Comparison of ENCODE assay signal across 12 cellular contexts in genomic region chr12:851343-851742, GRCh38.
DNase-seq lines count a peak whose midpoint lies in the region; ATAC-seq, FAIRE-seq and TF ChIP-seq lines count a peak whose summit lies in the region.
"Had no signal": no experiment of that assay in that cellular context is flagged by ENCODE, and none has a peak within 500 bp of the region (broad histone marks: within the 10 kb centered on the region; RNA-seq: fewer than 3 reads in every experiment).

No MANE protein-coding gene starts in this region.

- intact Hi-C loops in cardiac septum (cut with DNase I) (no loop called here), K562 (cut with micrococcal nuclease) (no loop called here), kidney (cut with DNase I) (no loop called here), thyroid gland (cut with DNase I) (no loop called here)

- no peak for TF ChIP-seq RAD21 in K562 (CRISPR knock-in tag; conservative IDR thresholded peaks at IDR 0.05 in 1 of 2, IDR thresholded peaks at IDR 0.05 in 1 of 2)

- H3K9me1 ChIP-seq in K562 (ENCODE audit: control insufficient read depth, insufficient read depth, low read length): no peaks in the 10 kb centered on the region

- H3K27me3 ChIP-seq in cardiac muscle cell (no peaks in the 10 kb centered on the region), K562 (ENCODE audit: control insufficient read depth in 2 of 2, insufficient read depth in 2 of 2, low read length in 2 of 2) (no peaks in the 10 kb centered on the region), thyroid gland (no peaks in the 10 kb centered on the region)

- H3K4me1 ChIP-seq in cardiac muscle cell (ENCODE audit: low read depth): peaks cover 10% of the 10 kb centered on the region
- no peaks in the 10 kb centered on the region for H3K4me1 ChIP-seq in K562 (replicated peaks in 1 of 2; ENCODE audit: control insufficient read depth in 2 of 2, insufficient read depth in 2 of 2, low read length in 2 of 2)
- peaks cover 4% of the 10 kb centered on the region in 2 donors for H3K4me1 ChIP-seq in kidney (ENCODE audit: control insufficient read depth in 1 of 2, insufficient read depth in 1 of 2, low read depth in 1 of 2, low read length in 2 of 2)
- H3K4me1 ChIP-seq in thyroid gland: peaks cover 3 to 5% of the 10 kb centered on the region in 2 donors

- H3K27ac ChIP-seq in cardiac muscle cell (peak overlapping the region; percentile 11), K562 (ENCODE audit: extremely low read depth, low read depth, low read length) (no peak overlapping the region), kidney (ENCODE audit: low read depth in 2 of 2, low read length in 2 of 2) (peak overlapping the region; percentile 38 to 74), thyroid gland (no peak overlapping the region)

- H4K20me1 ChIP-seq in K562 (replicated peaks; ENCODE audit: control insufficient read depth, insufficient read depth, low read length): no peaks in the 10 kb centered on the region

- no peaks in the 10 kb centered on the region for H3K9me3 ChIP-seq in cardiac muscle cell (ENCODE audit: low read depth)
- no peaks in the 10 kb centered on the region for H3K9me3 ChIP-seq in K562 (replicated peaks; ENCODE audit: control insufficient read depth, insufficient read depth, low read depth, low read length)
- no peaks in the 10 kb centered on the region for H3K9me3 ChIP-seq in kidney (ENCODE audit: control insufficient read depth in 1 of 2, low read length in 2 of 2)
- H3K9me3 ChIP-seq in thyroid gland: no peaks in the 10 kb centered on the region

- no CpG with 5 or more reads among the region's 1 CpG for WGBS in K562 (ENCODE audit: insufficient coverage, low coverage, missing lambda C conversion rate)
- 83 to 91% methylated on average over 1 of the region's 1 CpG for WGBS in thyroid gland, 2 donors

- H3K4me3 ChIP-seq in cardiac muscle cell (no peak overlapping the region), K562 (no peak overlapping the region), kidney (ENCODE audit: low read length in 2 of 2) (peak overlapping the region; percentile 48 to 57), thyroid gland (replicated peaks in 1 of 3) (no peak overlapping the region)

- H3K9ac ChIP-seq in K562 (ENCODE audit: insufficient read depth in 1 of 2, low read depth in 2 of 2, low read length in 2 of 2): no peak overlapping the region
- peak overlapping the region; percentile 45 to 52 for H3K9ac ChIP-seq in kidney (ENCODE audit: low read length in 2 of 2)

- no peak for TF ChIP-seq EP300 in K562 (IDR thresholded peaks at IDR 0.05; ENCODE audit: low read length)

- in situ Hi-C loops in K562 (cut with MboI) (no loop called here), ACHN (cut with HindIII; ENCODE audit: low pct_ligation_motif_present, low pct_unique_long_range_greater_than_20kb, low sequenced_read_pairs) (no loop called here)

- ATAC-seq in K562: no peak

- no TSS peak for BruUV-seq in K562 (replicated peaks; lab: Mats Ljungman, UMichigan)

- H3K36me3 ChIP-seq in cardiac muscle cell (no peaks in the 10 kb centered on the region), K562 (ENCODE audit: control insufficient read depth, insufficient read depth, low read length) (no peaks in the 10 kb centered on the region), kidney (ENCODE audit: control insufficient read depth in 1 of 2, insufficient read depth in 2 of 2, low read length in 2 of 2) (no peaks in the 10 kb centered on the region), thyroid gland (no peaks in the 10 kb centered on the region)

- FAIRE-seq in K562 (lab: Jason Lieb, UNC) (peak; percentile 42), kidney (lab: Jason Lieb, UNC) (no peak), urothelium cell line (lab: Jason Lieb, UNC) (peak; percentile 20)

- TF ChIP-seq POLR2A in K562 (conservative IDR thresholded peaks at IDR 0.05) (no peak), thyroid gland (IDR thresholded peaks at IDR 0.05) (no peak)

- TF ChIP-seq CTCF in cardiac muscle cell (IDR thresholded peaks at IDR 0.05; ENCODE audit: low read depth, low read length) (no peak), K562 (IDR thresholded peaks at IDR 0.05 in 2 of 3, conservative IDR thresholded peaks at IDR 0.05 in 1 of 3; ENCODE audit: insufficient read depth in 2 of 3, low read depth in 1 of 3, low read length in 3 of 3) (no peak), kidney (IDR thresholded peaks at IDR 0.05; ENCODE audit: borderline replicate concordance, extremely low read depth, insufficient read depth) (no peak), thyroid gland (IDR thresholded peaks at IDR 0.05) (no peak)

- POLR2A ChIA-PET in K562 (lab: Yijun Ruan, JAX): no interaction called here

- no peak overlapping the region for H3K4me2 ChIP-seq in K562 (ENCODE audit: insufficient read depth, low read length)

- DNase-seq in cardiac muscle cell (ENCODE audit: low read depth in 1 of 2, low spot score in 1 of 2): peak; percentile 20 to 57
- DNase-seq in cardiac septum (ENCODE audit: low spot score): no peak
- DNase-seq in K562 (ENCODE audit: extremely low read depth in 1 of 4, low spot score in 3 of 4): no peak
- DNase-seq in kidney: no peak
- DNase-seq in urothelium cell line (ENCODE audit: low spot score): no peak
- no peak for DNase-seq in DMS114 treated with DMSO at 0.1 percent for 48 hours (lab: John Stamatoyannopoulos, UW; ENCODE audit: unreplicated experiment)
- no peak for DNase-seq in thyroid gland
- DNase-seq in ACHN: no peak
- DNase-seq: hippocampal formation; naive B cell; NCI-H446 treated with DMSO at 0.1 percent for 48 hours; stimulated activated CD4-positive, alpha-beta T cell treated with anti-CD3 and anti-CD28 coated beads, Interleukin-2, amount 100 ng/mL, for 24 hours had no signal

- H2AFZ ChIP-seq in K562 (ENCODE audit: low read depth, low read length): no peak overlapping the region

- CTCF ChIA-PET in K562 (lab: Yijun Ruan, JAX; ENCODE audit: low intra/inter-chr PET ratio): no interaction called here

- H3K79me2 ChIP-seq in K562 (ENCODE audit: control insufficient read depth, insufficient read depth, low read length): peaks cover 50% of the 10 kb centered on the region

TF ChIP-seq in K562, 482 proteins besides CTCF, POLR2A, EP300 and RAD21 (continues in another document):
- TF ChIP-seq U2AF2 (optimal IDR thresholded peaks at IDR 0.05; ENCODE audit: low read depth, low read length) (no peak), ZBTB33 (CRISPR knock-in tag; IDR thresholded peaks at IDR 0.05) (no peak), TFE3 (CRISPR knock-in tag; IDR thresholded peaks at IDR 0.05) (no peak), HBP1 (CRISPR knock-in tag; IDR thresholded peaks at IDR 0.05) (no peak), MXI1 (IDR thresholded peaks at IDR 0.05; ENCODE audit: low read depth, low read length) (no peak), YBX1 (IDR thresholded peaks at IDR 0.05) (no peak)

Comparison
In these comparisons a context has a peak if more than half of its experiments do, and no peak if none do; other contexts are left out.
1. DNase-seq: peak in cardiac muscle cell (2 of 2); none in cardiac septum (single experiment), K562 (0 of 4), kidney (single experiment), urothelium cell line (single experiment), DMS114 treated with DMSO at 0.1 percent for 48 hours (single experiment), thyroid gland (0 of 2) and ACHN (single experiment).
2. H3K27ac ChIP-seq: peak in cardiac muscle cell (single experiment) and kidney (2 of 2); none in K562 (single experiment) and thyroid gland (0 of 3).
3. H3K4me3 ChIP-seq: peak in kidney (2 of 2); none in cardiac muscle cell (single experiment), K562 (single experiment) and thyroid gland (0 of 3).
4. H3K9ac ChIP-seq: peak in kidney (2 of 2); none in K562 (0 of 2).